In the genomic region with DNA sequence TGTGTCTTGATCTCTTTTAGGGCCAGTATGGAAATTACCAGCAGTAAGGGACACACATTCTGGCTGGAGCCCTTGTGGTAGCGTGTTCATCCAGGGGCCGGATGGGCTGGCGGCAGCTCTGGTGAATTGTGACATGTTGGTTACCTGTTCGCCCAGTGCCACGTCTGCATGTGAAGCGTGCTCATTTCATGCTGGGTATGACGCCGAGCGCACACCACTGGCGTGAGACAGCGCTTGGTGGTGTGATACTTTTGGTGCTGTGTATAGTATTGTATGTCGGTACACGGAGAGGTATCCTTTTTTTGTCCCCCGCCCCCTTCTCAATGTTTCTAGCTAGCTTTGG, we compare ENCODE assay signal across 2 cellular contexts.
A peak's percentile ranks its signal among the peaks of the same experiment; 100 is the strongest.
TF ChIP-seq lines count a peak whose summit lies in the region.

No MANE protein-coding gene starts in this region.

TF ChIP-seq in K562, 482 proteins besides CTCF, POLR2A, EP300 and RAD21:
- TF ChIP-seq, protein P1, sequence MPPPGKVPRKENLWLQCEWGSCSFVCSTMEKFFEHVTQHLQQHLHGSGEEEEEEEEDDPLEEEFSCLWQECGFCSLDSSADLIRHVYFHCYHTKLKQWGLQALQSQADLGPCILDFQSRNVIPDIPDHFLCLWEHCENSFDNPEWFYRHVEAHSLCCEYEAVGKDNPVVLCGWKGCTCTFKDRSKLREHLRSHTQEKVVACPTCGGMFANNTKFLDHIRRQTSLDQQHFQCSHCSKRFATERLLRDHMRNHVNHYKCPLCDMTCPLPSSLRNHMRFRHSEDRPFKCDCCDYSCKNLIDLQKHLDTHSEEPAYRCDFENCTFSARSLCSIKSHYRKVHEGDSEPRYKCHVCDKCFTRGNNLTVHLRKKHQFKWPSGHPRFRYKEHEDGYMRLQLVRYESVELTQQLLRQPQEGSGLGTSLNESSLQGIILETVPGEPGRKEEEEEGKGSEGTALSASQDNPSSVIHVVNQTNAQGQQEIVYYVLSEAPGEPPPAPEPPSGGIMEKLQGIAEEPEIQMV (tag; conservative IDR thresholded peaks at IDR 0.05; ENCODE audit: low read depth) = no peak
- no peak for TF ChIP-seq IRF9 (tag; IDR thresholded peaks at IDR 0.05)
- TF ChIP-seq, protein P2, sequence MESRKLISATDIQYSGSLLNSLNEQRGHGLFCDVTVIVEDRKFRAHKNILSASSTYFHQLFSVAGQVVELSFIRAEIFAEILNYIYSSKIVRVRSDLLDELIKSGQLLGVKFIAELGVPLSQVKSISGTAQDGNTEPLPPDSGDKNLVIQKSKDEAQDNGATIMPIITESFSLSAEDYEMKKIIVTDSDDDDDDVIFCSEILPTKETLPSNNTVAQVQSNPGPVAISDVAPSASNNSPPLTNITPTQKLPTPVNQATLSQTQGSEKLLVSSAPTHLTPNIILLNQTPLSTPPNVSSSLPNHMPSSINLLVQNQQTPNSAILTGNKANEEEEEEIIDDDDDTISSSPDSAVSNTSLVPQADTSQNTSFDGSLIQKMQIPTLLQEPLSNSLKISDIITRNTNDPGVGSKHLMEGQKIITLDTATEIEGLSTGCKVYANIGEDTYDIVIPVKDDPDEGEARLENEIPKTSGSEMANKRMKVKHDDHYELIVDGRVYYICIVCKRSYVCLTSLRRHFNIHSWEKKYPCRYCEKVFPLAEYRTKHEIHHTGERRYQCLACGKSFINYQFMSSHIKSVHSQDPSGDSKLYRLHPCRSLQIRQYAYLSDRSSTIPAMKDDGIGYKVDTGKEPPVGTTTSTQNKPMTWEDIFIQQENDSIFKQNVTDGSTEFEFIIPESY (CRISPR knock-in tag; IDR thresholded peaks at IDR 0.05) = peak; percentile 44; the same call in 1 of the 2 replicates
TF ChIP-seq in K562: peak in this region for 1.

TF ChIP-seq in HEK293T, 16 proteins besides CTCF, POLR2A, EP300 and RAD21:
- TF ChIP-seq TARDBP (IDR thresholded peaks at IDR 0.05) (no peak), PKNOX1 (IDR thresholded peaks at IDR 0.05) (no peak), ARNT (IDR thresholded peaks at IDR 0.05) (no peak), SUZ12 (IDR thresholded peaks at IDR 0.05) (no peak), BHLHE40 (IDR thresholded peaks at IDR 0.05; ENCODE audit: borderline replicate concordance) (no peak), ELF4 (IDR thresholded peaks at IDR 0.05) (no peak), FOXK2 (IDR thresholded peaks at IDR 0.05) (no peak), SP1 (IDR thresholded peaks at IDR 0.05) (no peak), NFRKB (IDR thresholded peaks at IDR 0.05) (no peak), FOXA1 (IDR thresholded peaks at IDR 0.05) (no peak), HDGF (IDR thresholded peaks at IDR 0.05; ENCODE audit: borderline replicate concordance) (no peak), LEF1 (IDR thresholded peaks at IDR 0.05; ENCODE audit: borderline replicate concordance) (no peak), FOXM1 (IDR thresholded peaks at IDR 0.05; ENCODE audit: borderline replicate concordance) (no peak), CTBP1 (IDR thresholded peaks at IDR 0.05; ENCODE audit: borderline replicate concordance) (no peak), ZNF384 (IDR thresholded peaks at IDR 0.05) (no peak), L3MBTL2 (conservative IDR thresholded peaks at IDR 0.05) (no peak)
